In genomic region chr19:4592445-4592844, GRCh38 we compare ENCODE assay signal across 19 cellular contexts. TPM values are rescaled to one million over a fixed set of nuclear protein-coding genes. Genes with fewer than 3 reads are reported as not detected.
DNase-seq lines count a peak whose midpoint lies in the region; ATAC-seq, FAIRE-seq and TF ChIP-seq lines count a peak whose summit lies in the region.
"Had no signal": no experiment of that assay in that cellular context is flagged by ENCODE, and none has a peak within 500 bp of the region (broad histone marks: within the 10 kb centered on the region; RNA-seq: fewer than 3 reads in every experiment).

No MANE protein-coding gene starts in this region.

- no peaks in the 10 kb centered on the region for H3K79me2 ChIP-seq in HCT116 (ENCODE audit: insufficient read depth, low read length)

- H4K91ac ChIP-seq in neuronal stem cell (ENCODE audit: low read depth, low read length, poor library complexity), result no peak overlapping the region

- H4K8ac ChIP-seq in neuronal stem cell (ENCODE audit: low read depth, low read length), result no peak overlapping the region

- peak overlapping the region; percentile 7 for H2BK15ac ChIP-seq in neuronal stem cell (ENCODE audit: low read length)

- H3K9me3 ChIP-seq in A549 (no peaks in the 10 kb centered on the region), HCT116 (ENCODE audit: control insufficient read depth in 1 of 2, insufficient read depth in 1 of 2, low read depth in 1 of 2, low read length in 2 of 2) (no peaks in the 10 kb centered on the region), neuronal stem cell (replicated peaks in 1 of 2; ENCODE audit: control insufficient read depth in 2 of 2, insufficient read depth in 1 of 2, low read depth in 1 of 2, low read length in 2 of 2) (no peaks in the 10 kb centered on the region)
- H3K9me3 ChIP-seq: BE2C had no signal

- no peak overlapping the region for H3K23ac ChIP-seq in neuronal stem cell (ENCODE audit: low read depth, low read length, poor library complexity)

- 66% methylated on average over 5 of the region's 5 CpGs for WGBS in A549 (ENCODE audit: missing lambda C conversion rate)
- WGBS in neuronal stem cell (ENCODE audit: extremely low coverage in 2 of 2, insufficient read length in 2 of 2, insufficient replicate concordance in 1 of 2), 2 donors, result no CpG with 5 or more reads among the region's 5 CpGs

- H3K27ac ChIP-seq in A549, result peak overlapping the region in 1 of 2 experiments; percentile 58; a peak in 2 of 6 replicates
- H3K27ac ChIP-seq in HCT116 (ENCODE audit: low read depth, low read length), result no peak overlapping the region
- peak overlapping the region; percentile 87 for H3K27ac ChIP-seq in RWPE1
- no peak overlapping the region for H3K27ac ChIP-seq in neuronal stem cell (replicated peaks; ENCODE audit: low read length)
- H3K27ac ChIP-seq: C4-2B, KMS-11 had no signal

- RAD21 ChIA-PET in HCT116 (lab: Charles Lee; ENCODE audit: low non-redundant PET in 1 of 2, low total read pairs in 2 of 2, uncharacterized antibody in 2 of 2, unreplicated experiment in 2 of 2), result no interaction called here

- H3K4me1 ChIP-seq in A549 (peaks cover 2% of the 10 kb centered on the region; the same call in 1 of the 3 replicates), HCT116 (ENCODE audit: control insufficient read depth in 1 of 2, insufficient read depth in 2 of 2, low read length in 2 of 2) (peaks cover 13 to 25% of the 10 kb centered on the region in 2 experiments), neuronal stem cell (ENCODE audit: control insufficient read depth in 2 of 2, insufficient read depth in 1 of 2, low read depth in 1 of 2, low read length in 2 of 2) (peaks cover 4 to 5% of the 10 kb centered on the region in 2 donors)
- H3K4me1 ChIP-seq: BE2C had no signal

- H2BK120ac ChIP-seq in neuronal stem cell (ENCODE audit: low read depth, low read length), result no peak overlapping the region

- H3K18ac ChIP-seq in neuronal stem cell (ENCODE audit: low read length), result peak overlapping the region; percentile 33

- no peak overlapping the region for H3K4ac ChIP-seq in neuronal stem cell (ENCODE audit: low read length)

- TF ChIP-seq CTCF in A549 (IDR thresholded peaks at IDR 0.05), result no peak
- TF ChIP-seq CTCF in HCT116 (IDR thresholded peaks at IDR 0.05 in 2 of 3, conservative IDR thresholded peaks at IDR 0.05 in 1 of 3; ENCODE audit: borderline replicate concordance in 1 of 3, insufficient read depth in 1 of 3, low read depth in 2 of 3, low read length in 2 of 3), result no peak
- no peak for TF ChIP-seq CTCF in RWPE1 (conservative IDR thresholded peaks at IDR 0.05; ENCODE audit: low read depth)

- H3K4me2 ChIP-seq in A549 (no peak overlapping the region), HCT116 (ENCODE audit: low read length) (0 out of 2 replicates have a peak overlapping the region, but pooled peaks have one; percentile 18), neuronal stem cell (ENCODE audit: insufficient read depth, low read length, poor library complexity, severe bottlenecking) (no peak overlapping the region)
- H3K4me2 ChIP-seq: KMS-11 had no signal

- no peak overlapping the region for H2AFZ ChIP-seq in HCT116 (ENCODE audit: low read depth, low read length, poor library complexity, severe bottlenecking)
- H2AFZ ChIP-seq in neuronal stem cell (ENCODE audit: low read length), result no peak overlapping the region

- no peak for FAIRE-seq in A549 (lab: Jason Lieb, UNC)
- FAIRE-seq: A204.1, D721Med, GM12878, GM19239 had no signal

- no peaks in the 10 kb centered on the region for H3K9me2 ChIP-seq in HCT116 (ENCODE audit: insufficient read depth)

- no peak for TF ChIP-seq EP300 in A549 (IDR thresholded peaks at IDR 0.05)

- no peaks in the 10 kb centered on the region for H3K79me1 ChIP-seq in neuronal stem cell (ENCODE audit: low read depth, low read length)

- H3K27me3 ChIP-seq in HCT116 (ENCODE audit: insufficient read depth, low read length) (no peaks in the 10 kb centered on the region), neuronal stem cell (ENCODE audit: control insufficient read depth in 3 of 3, insufficient read depth in 3 of 3, low read depth in 1 of 3, low read length in 3 of 3) (peaks cover 0 to 2% (median 0%) of the 10 kb centered on the region in 3 experiments)

- no peak overlapping the region for H2BK5ac ChIP-seq in neuronal stem cell (ENCODE audit: low read length)

- no peak overlapping the region for H3K14ac ChIP-seq in neuronal stem cell (ENCODE audit: low read length)

- H3K36me3 ChIP-seq in HCT116 (ENCODE audit: control insufficient read depth in 1 of 2, insufficient read depth in 2 of 2, low read length in 2 of 2) (no peaks in the 10 kb centered on the region), neuronal stem cell (replicated peaks in 1 of 2; ENCODE audit: control insufficient read depth in 2 of 2, insufficient read depth in 2 of 2, low read length in 2 of 2) (no peaks in the 10 kb centered on the region)
- H3K36me3 ChIP-seq: BE2C had no signal

- DNase-seq in A549 (ENCODE audit: low read depth in 1 of 2, low spot score in 1 of 2), result no peak
- no peak for DNase-seq in HCT116 (ENCODE audit: low read depth, low spot score)
- DNase-seq in RWPE1 (ENCODE audit: low spot score), result no peak
- DNase-seq in neuronal stem cell (ENCODE audit: low spot score), result no peak
- DNase-seq: BE2C; CD8-positive, alpha-beta T cell; COR-L47; HCEC 1CT had no signal

- CTCF ChIA-PET in A549 (lab: Yijun Ruan, JAX) (interaction anchor here (0.8 to 11.7 kb wide), 11 partner anchors 8 to 121 kb away, joined by 3 to 97 read pairs (median 3); no protein-coding TSS in a partner anchor), HCT116 (lab: Charles Lee) (interaction anchor here (0.5 kb wide), 1 partner anchor 815 kb away, joined by 3 read pairs; no protein-coding TSS in a partner anchor), RWPE1 (lab: Yijun Ruan, JAX) (no interaction called here)

- no peaks in the 10 kb centered on the region for H4K20me1 ChIP-seq in HCT116 (ENCODE audit: insufficient read depth)

- H2BK12ac ChIP-seq in neuronal stem cell (ENCODE audit: low read length), result no peak overlapping the region

- H3K9ac ChIP-seq in HCT116 (ENCODE audit: low read length) (no peak overlapping the region), neuronal stem cell (ENCODE audit: low read depth, low read length, poor library complexity) (no peak overlapping the region)
- H3K9ac ChIP-seq: KMS-11 had no signal

- no peak overlapping the region for H2AK5ac ChIP-seq in neuronal stem cell (ENCODE audit: low read depth, low read length)

- BruUV-seq in HCT116 (replicated peaks; lab: Mats Ljungman, UMichigan), result no TSS peak

- POLR2A ChIA-PET in A549 (lab: Yijun Ruan, JAX) (interaction anchor here (0.6 kb wide), 1 partner anchor 28 kb away, joined by 5 read pairs; no protein-coding TSS in a partner anchor), HCT116 (lab: Charles Lee) (interaction anchor here (1.0 kb wide), 1 partner anchor 12 kb away, joined by 3 read pairs; no protein-coding TSS in a partner anchor), RWPE1 (lab: Yijun Ruan, JAX; ENCODE audit: low non-redundant PET) (no interaction called here)

- intact Hi-C loops in HCT116 (cut with micrococcal nuclease), result no loop called here

- no peak for ATAC-seq in A549
- no peak for ATAC-seq in HCT116
- ATAC-seq in HG03108 (IDR thresholded peaks at IDR 0.05; ENCODE audit: unreplicated experiment), result no peak
- ATAC-seq in GM19395 (IDR thresholded peaks at IDR 0.05; ENCODE audit: unreplicated experiment), result no peak
- ATAC-seq in GM18520 (IDR thresholded peaks at IDR 0.05; ENCODE audit: unreplicated experiment), result no peak
- ATAC-seq: CD8-positive, alpha-beta T cell; GM12878 had no signal

- H3K4me3 ChIP-seq in A549 (no peak overlapping the region), HCT116 (replicated peaks in 1 of 2; ENCODE audit: low read depth in 1 of 2, low read length in 2 of 2) (no peak overlapping the region), neuronal stem cell (ENCODE audit: low read length in 2 of 2) (no peak overlapping the region)
- H3K4me3 ChIP-seq: GM12878 had no signal

- no peak for TF ChIP-seq RAD21 in A549 (conservative IDR thresholded peaks at IDR 0.05 in 1 of 2, IDR thresholded peaks at IDR 0.05 in 1 of 2)
- no peak for TF ChIP-seq RAD21 in HCT116 (IDR thresholded peaks at IDR 0.05; ENCODE audit: low read depth)

- no peak for TF ChIP-seq POLR2A in A549 (IDR thresholded peaks at IDR 0.05; ENCODE audit: low read length)
- TF ChIP-seq POLR2A in HCT116 (IDR thresholded peaks at IDR 0.05; ENCODE audit: borderline replicate concordance, extremely low read depth, insufficient read depth, insufficient read length), result no peak

RNA-seq across cellular contexts. Expression of gene SEMA6B, which starts 33.0 kb away (rescaled TPM):
- polyA plus RNA-seq in A549 (2011; rRNA removed) (5.4 and 5.7 TPM in 2 replicates), A549 (2017; fragmentation: RNase III; extraction: RNeasy Plus Mini Kit Qiagen cat#74134 plus additional on column Dnase treatment) (8.0 to 9.0 TPM (median 9.0 TPM) in 3 replicates)
- 8.7 and 11.2 TPM in 2 replicates for polyA plus RNA-seq in A549 (2012; cell fraction: cytosol; rRNA removed)
- 10.1 and 12.4 TPM in 2 replicates for polyA plus RNA-seq in A549 (2012; cell fraction: nucleus; rRNA removed)
- 16.0 and 17.2 TPM in 2 replicates for polyA minus RNA-seq in A549 (2011; rRNA and poly(A)+ RNA removed)
- total RNA-seq in HCT116 (2021; ENCODE audit: unreplicated experiment), result 58.4 TPM
- 60.5 and 70.5 TPM in 2 replicates for polyA plus RNA-seq in HCT116 (2012)
- 42.5 TPM for polyA plus RNA-seq in neuronal stem cell (2013, experiment 1 of 2)
- 43.0 TPM for polyA plus RNA-seq in neuronal stem cell (2013, experiment 2 of 2)
- polyA plus RNA-seq: GM12878, IgD-negative memory B cell had no signal

RNA-seq across cellular contexts. Expression of gene TNFAIP8L1, which starts 46.9 kb away (rescaled TPM):
- polyA plus RNA-seq in A549 (2011; rRNA removed) (3.2 TPM in 2 replicates), A549 (2017; fragmentation: RNase III; extraction: RNeasy Plus Mini Kit Qiagen cat#74134 plus additional on column Dnase treatment) (4.9 to 5.9 TPM (median 5.4 TPM) in 3 replicates)
- 3.5 and 4.9 TPM in 2 replicates for polyA plus RNA-seq in A549 (2012; cell fraction: cytosol; rRNA removed)
- 3.0 TPM in 2 replicates for polyA plus RNA-seq in A549 (2012; cell fraction: nucleus; rRNA removed)
- polyA minus RNA-seq in A549 (2011; rRNA and poly(A)+ RNA removed), result 2.7 and 3.2 TPM in 2 replicates
- total RNA-seq in HCT116 (2021; ENCODE audit: unreplicated experiment), result 22.2 TPM
- 19.5 and 24.0 TPM in 2 replicates for polyA plus RNA-seq in HCT116 (2012)
- polyA plus RNA-seq in neuronal stem cell (2013, experiment 1 of 2), result 15.5 TPM
- polyA plus RNA-seq in neuronal stem cell (2013, experiment 2 of 2), result 15.7 TPM

RNA-seq across cellular contexts. Expression of gene LRG1, which starts 52.6 kb away (rescaled TPM):
- polyA plus RNA-seq in A549 (2011; rRNA removed) (0.18 and 0.21 TPM in 2 replicates), A549 (2017; fragmentation: RNase III; extraction: RNeasy Plus Mini Kit Qiagen cat#74134 plus additional on column Dnase treatment) (0.03 to 0.04 TPM in 2 of 3 replicates, not detected in the other)
- polyA plus RNA-seq in A549 (2012; cell fraction: cytosol; rRNA removed), result 0.03 and 0.05 TPM in 2 replicates
- 0.05 and 0.09 TPM in 2 replicates for polyA plus RNA-seq in A549 (2012; cell fraction: nucleus; rRNA removed)
- 0.08 and 0.19 TPM in 2 replicates for polyA minus RNA-seq in A549 (2011; rRNA and poly(A)+ RNA removed)
- total RNA-seq in HCT116 (2021; ENCODE audit: unreplicated experiment), result 1.3 TPM
- polyA plus RNA-seq in HCT116 (2012), result 0.72 and 0.83 TPM in 2 replicates
- not detected for polyA plus RNA-seq in neuronal stem cell (2013, experiment 1 of 2)
- 0.01 TPM for polyA plus RNA-seq in neuronal stem cell (2013, experiment 2 of 2)
- total RNA-seq: CD8-positive, alpha-beta T cell had no signal

RNA-seq across cellular contexts. Expression of gene PLIN5, which starts 57.4 kb away (rescaled TPM):
- polyA plus RNA-seq in A549 (2011; rRNA removed) (0.04 and 0.25 TPM in 2 replicates), A549 (2017; fragmentation: RNase III; extraction: RNeasy Plus Mini Kit Qiagen cat#74134 plus additional on column Dnase treatment) (0.08 to 0.11 TPM in 2 of 3 replicates, not detected in the other)
- 0.04 and 0.05 TPM in 2 replicates for polyA plus RNA-seq in A549 (2012; cell fraction: cytosol; rRNA removed)
- 0.31 and 0.49 TPM in 2 replicates for polyA plus RNA-seq in A549 (2012; cell fraction: nucleus; rRNA removed)
- polyA minus RNA-seq in A549 (2011; rRNA and poly(A)+ RNA removed), result not detected in 2 replicates
- total RNA-seq in HCT116 (2021; ENCODE audit: unreplicated experiment), result 8.1 TPM
- polyA plus RNA-seq in HCT116 (2012), result 4.3 and 5.8 TPM in 2 replicates
- polyA plus RNA-seq in neuronal stem cell (2013, experiment 1 of 2), result 2.9 TPM
- 2.9 TPM for polyA plus RNA-seq in neuronal stem cell (2013, experiment 2 of 2)
- polyA plus RNA-seq: AG04450, IgD-negative memory B cell had no signal
